ENCODE assay signal across 29 cellular contexts in the genomic region with DNA sequence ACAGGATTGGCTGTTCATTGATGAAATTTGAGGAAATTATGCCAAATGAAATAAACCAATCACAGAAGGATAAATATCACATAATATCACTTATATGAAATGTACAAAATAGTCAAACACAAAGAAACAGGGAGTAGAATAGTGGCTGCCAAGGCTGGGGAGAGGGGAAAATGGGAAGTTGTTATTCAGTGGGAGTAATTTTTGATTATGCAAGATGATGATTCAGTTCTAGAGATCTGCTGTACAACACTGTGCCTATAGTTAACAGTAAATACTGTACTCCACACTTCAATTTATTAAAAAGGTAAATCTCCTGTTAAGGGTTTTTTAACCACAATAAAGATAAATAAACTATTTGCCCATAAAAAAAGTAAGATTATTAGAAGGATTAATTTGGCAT.
DNase-seq lines count a peak whose midpoint lies in the region; ATAC-seq and TF ChIP-seq lines count a peak whose summit lies in the region.
"Had no signal": no experiment of that assay in that cellular context is flagged by ENCODE, and none has a peak within 500 bp of the region (broad histone marks: within the 10 kb centered on the region; RNA-seq: fewer than 3 reads in every experiment).

No MANE protein-coding gene starts in this region.

- no peak for DNase-seq in Right ventricle myocardium inferior (ENCODE audit: missing footprints)
- no peak for DNase-seq in cardiac septum (ENCODE audit: low spot score)
- DNase-seq in NOMO-1 treated with DMSO at 0.1 percent for 48 hours (lab: John Stamatoyannopoulos, UW; ENCODE audit: unreplicated experiment), result peak; percentile 90
- peak; percentile 21 for DNase-seq in epithelial cell of esophagus (ENCODE audit: low read depth)
- DNase-seq in NCI-H1930 (lab: John Stamatoyannopoulos, UW), result no peak
- no peak for DNase-seq in uterus
- no peak for DNase-seq in activated naive CD4-positive, alpha-beta T cell treated with anti-CD3 and anti-CD28 coated beads, Interleukin-2, amount 50 U/mL, for 72 hours (ENCODE audit: low spot score in 2 of 2)
- DNase-seq: activated CD8-positive, alpha-beta memory T cell treated with anti-CD3 and anti-CD28 coated beads, Interleukin-2, amount 50 U/mL, for 48 hours; activated CD8-positive, alpha-beta T cell treated with anti-CD3 and anti-CD28 coated beads for 36 hours; activated naive CD4-positive, alpha-beta T cell treated with anti-CD3 and anti-CD28 coated beads for 36 hours; adrenal gland; body of pancreas; CD8-positive, alpha-beta memory T cell; DMS 273 treated with DMSO at 0.1 percent for 48 hours; effector CD4-positive, alpha-beta T cell; EL; hippocampal formation; IMR-90; mammary epithelial cell; NCI-H1417; NCI-H2029 treated with DMSO at 0.1 percent for 48 hours; NCI-H526; nephron progenitor cell; T-helper 2 cell had no signal

- H3K36me3 ChIP-seq in uterus, result no peaks in the 10 kb centered on the region
- H3K36me3 ChIP-seq in gastroesophageal sphincter, result no peaks in the 10 kb centered on the region
- H3K36me3 ChIP-seq: adrenal gland had no signal

- H3K36me3 Mint-ChIP-seq in activated naive CD4-positive, alpha-beta T cell treated with anti-CD3 and anti-CD28 coated beads, Interleukin-2, amount 50 U/mL, for 72 hours, result no peaks in the 10 kb centered on the region
- H3K36me3 Mint-ChIP-seq: CD8-positive, alpha-beta memory T cell; stimulated activated effector memory CD8-positive, alpha-beta T cell treated with anti-CD3 and anti-CD28 coated beads, Interleukin-12 subunit alpha, Interleukin-12 subunit beta, amount 100 ng/mL, for 72 hours; type B pancreatic cell had no signal

- TF ChIP-seq POLR2A in uterus (IDR thresholded peaks at IDR 0.05) (no peak), gastroesophageal sphincter (IDR thresholded peaks at IDR 0.05) (no peak)

- no peak for TF ChIP-seq EP300 in gastroesophageal sphincter (IDR thresholded peaks at IDR 0.05)

- ATAC-seq in Right ventricle myocardium inferior (peak; percentile 39), gastroesophageal sphincter (no peak)
- no peak for ATAC-seq in activated naive CD4-positive, alpha-beta T cell treated with anti-CD3 and anti-CD28 coated beads, Interleukin-2, amount 50 U/mL, for 72 hours
- ATAC-seq: activated CD8-positive, alpha-beta T cell treated with anti-CD3 and anti-CD28 coated beads for 36 hours; body of pancreas; stimulated activated effector memory CD8-positive, alpha-beta T cell treated with anti-CD3 and anti-CD28 coated beads, Interleukin-12 subunit alpha, Interleukin-12 subunit beta, amount 100 ng/mL, for 72 hours had no signal

- H3K4me3 ChIP-seq in epithelial cell of esophagus (ENCODE audit: low read length) (no peak overlapping the region), uterus (no peak overlapping the region), gastroesophageal sphincter (no peak overlapping the region)
- H3K4me3 ChIP-seq: adrenal gland, body of pancreas, SK-N-MC had no signal

- no peak for TF ChIP-seq CTCF in epithelial cell of esophagus (IDR thresholded peaks at IDR 0.05; ENCODE audit: insufficient read depth, low read depth, low read length, missing control alignments)
- no peak for TF ChIP-seq CTCF in uterus (IDR thresholded peaks at IDR 0.05)
- TF ChIP-seq CTCF in gastroesophageal sphincter (IDR thresholded peaks at IDR 0.05), result no peak

- H3K27me3 ChIP-seq in uterus, result no peaks in the 10 kb centered on the region
- no peaks in the 10 kb centered on the region for H3K27me3 ChIP-seq in gastroesophageal sphincter
- H3K27me3 ChIP-seq: adrenal gland, body of pancreas had no signal

- H3K27ac ChIP-seq in uterus (no peak overlapping the region), gastroesophageal sphincter (no peak overlapping the region)
- H3K27ac ChIP-seq: adrenal gland, body of pancreas, epithelial cell of prostate, SK-N-MC had no signal

- H3K9me3 ChIP-seq in uterus, result no peaks in the 10 kb centered on the region
- H3K9me3 ChIP-seq in gastroesophageal sphincter, result no peaks in the 10 kb centered on the region
- H3K9me3 ChIP-seq: adrenal gland, body of pancreas had no signal

- no peaks in the 10 kb centered on the region for H3K4me1 ChIP-seq in uterus
- no peaks in the 10 kb centered on the region for H3K4me1 ChIP-seq in gastroesophageal sphincter
- H3K4me1 ChIP-seq: adrenal gland, body of pancreas had no signal

- no peaks in the 10 kb centered on the region for H3K9me3 Mint-ChIP-seq in activated naive CD4-positive, alpha-beta T cell treated with anti-CD3 and anti-CD28 coated beads, Interleukin-2, amount 50 U/mL, for 72 hours
- H3K9me3 Mint-ChIP-seq: activated CD8-positive, alpha-beta T cell treated with anti-CD3 and anti-CD28 coated beads for 36 hours; activated naive CD4-positive, alpha-beta T cell treated with anti-CD3 and anti-CD28 coated beads for 36 hours; nephron progenitor cell; stimulated activated effector memory CD8-positive, alpha-beta T cell treated with anti-CD3 and anti-CD28 coated beads, Interleukin-12 subunit alpha, Interleukin-12 subunit beta, amount 100 ng/mL, for 72 hours; type B pancreatic cell had no signal

- intact Hi-C loops in Right ventricle myocardium inferior (cut with DNase I), result no loop called here
- intact Hi-C loops in cardiac septum (cut with DNase I), result no loop called here
- intact Hi-C loops in uterus (cut with DNase I; ENCODE audit: low total_unique reads), result no loop called here

- no peak overlapping the region for H3K27ac Mint-ChIP-seq in activated naive CD4-positive, alpha-beta T cell treated with anti-CD3 and anti-CD28 coated beads, Interleukin-2, amount 50 U/mL, for 72 hours
- H3K27ac Mint-ChIP-seq: activated CD8-positive, alpha-beta T cell treated with anti-CD3 and anti-CD28 coated beads for 36 hours; activated naive CD4-positive, alpha-beta T cell treated with anti-CD3 and anti-CD28 coated beads for 36 hours; CD8-positive, alpha-beta memory T cell; nephron progenitor cell; stimulated activated effector memory CD8-positive, alpha-beta T cell treated with anti-CD3 and anti-CD28 coated beads, Interleukin-12 subunit alpha, Interleukin-12 subunit beta, amount 100 ng/mL, for 72 hours; type B pancreatic cell had no signal

Comparison
In these comparisons a context has a peak if more than half of its experiments do, and no peak if none do; other contexts are left out.
1. DNase-seq: peak in NOMO-1 treated with DMSO at 0.1 percent for 48 hours (single experiment) and epithelial cell of esophagus (single experiment); none in Right ventricle myocardium inferior (single experiment), cardiac septum (single experiment), NCI-H1930 (0 of 2), uterus (0 of 2) and activated naive CD4-positive, alpha-beta T cell treated with anti-CD3 and anti-CD28 coated beads, Interleukin-2, amount 50 U/mL, for 72 hours (0 of 2).